In the genomic region with DNA sequence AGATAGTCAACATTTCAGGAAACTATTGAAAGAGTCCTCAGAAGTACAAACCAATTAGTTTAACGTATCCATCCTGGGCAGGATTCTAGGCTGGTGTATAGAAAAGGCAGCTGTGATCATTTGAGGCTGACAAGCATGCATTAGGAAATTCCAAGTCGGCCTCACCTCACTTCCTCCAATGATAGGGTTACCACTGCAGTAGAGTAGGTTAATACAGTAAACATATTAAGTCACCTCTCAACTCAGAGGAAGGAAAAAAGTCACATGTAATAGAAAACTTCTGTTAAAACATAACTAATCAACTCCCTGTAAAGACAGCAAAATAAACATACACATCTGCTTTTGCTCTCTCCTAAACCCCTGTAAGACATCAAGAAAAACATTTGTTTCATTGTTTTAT, we compare ENCODE assay signal across 9 cellular contexts. TPM values are rescaled to one million over a fixed set of nuclear protein-coding genes. Genes with fewer than 3 reads are reported as not detected.
DNase-seq lines count a peak whose midpoint lies in the region; ATAC-seq and TF ChIP-seq lines count a peak whose summit lies in the region.
"Had no signal": no experiment of that assay in that cellular context is flagged by ENCODE, and none has a peak within 500 bp of the region (broad histone marks: within the 10 kb centered on the region; RNA-seq: fewer than 3 reads in every experiment).

No MANE protein-coding gene starts in this region.

- 44% methylated on average over 2 of the region's 2 CpGs for WGBS in mammary epithelial cell (ENCODE audit: low coverage, missing lambda C conversion rate)
- WGBS in stomach, 5 donors: 12 to 22% (median 16%) methylated on average over 2 of the region's 2 CpGs

- peaks cover 1% of the 10 kb centered on the region for H3K36me3 Mint-ChIP-seq in activated B cell treated with CpG ODN at 0.5 μM for 24 hours (ENCODE audit: low read depth)

- ATAC-seq in activated B cell treated with CpG ODN at 0.5 μM for 24 hours (ENCODE audit: low read depth): peak; percentile 80
- ATAC-seq in left colon: peak; percentile 42
- no peak for ATAC-seq in GM21390 (IDR thresholded peaks at IDR 0.05; ENCODE audit: unreplicated experiment)

- dilution Hi-C loops in mammary epithelial cell (cut with HindIII; ENCODE audit: low sequenced_read_pairs): no loop called here

- peaks cover 100% of the 10 kb centered on the region for H3K79me2 ChIP-seq in mammary epithelial cell (ENCODE audit: insufficient read depth, low read length)

- H3K4me3 Mint-ChIP-seq in activated B cell treated with CpG ODN at 0.5 μM for 24 hours: peak overlapping the region; percentile 47

- peaks cover 79% of the 10 kb centered on the region for H3K4me1 Mint-ChIP-seq in activated B cell treated with CpG ODN at 0.5 μM for 24 hours

- TF ChIP-seq CTCF in mammary epithelial cell (conservative IDR thresholded peaks at IDR 0.05 in 1 of 2, IDR thresholded peaks at IDR 0.05 in 1 of 2; ENCODE audit: extremely low read depth in 1 of 2, insufficient read depth in 1 of 2, low read depth in 1 of 2, low read length in 2 of 2): no peak
- no peak for TF ChIP-seq CTCF in breast epithelium (IDR thresholded peaks at IDR 0.05)
- no peak for TF ChIP-seq CTCF in activated B cell treated with CpG ODN at 0.5 μM for 24 hours (IDR thresholded peaks at IDR 0.05)
- TF ChIP-seq CTCF in stomach (IDR thresholded peaks at IDR 0.05): no peak

- H3K9me3 ChIP-seq in mammary epithelial cell (replicated peaks; ENCODE audit: insufficient read depth, low read length) (no peaks in the 10 kb centered on the region), breast epithelium (no peaks in the 10 kb centered on the region), stomach (no peaks in the 10 kb centered on the region)
- H3K9me3 ChIP-seq: prostate gland had no signal

- no TSS peak for BruUV-seq in mammary epithelial cell (replicated peaks; lab: Mats Ljungman, UMichigan)

- in situ Hi-C loops in mammary epithelial cell (cut with MboI; ENCODE audit: low sequenced_read_pairs in 2 of 2): loop anchor here in 1 of 2 donors (25.0 kb wide), 1 partner anchor 207 kb away; no protein-coding TSS in a partner anchor

- no peaks in the 10 kb centered on the region for H3K27me3 ChIP-seq in mammary epithelial cell (ENCODE audit: insufficient read depth, low read length)
- H3K27me3 ChIP-seq in breast epithelium: no peaks in the 10 kb centered on the region
- H3K27me3 ChIP-seq in stomach: no peaks in the 10 kb centered on the region

- CTCF ChIA-PET in mammary epithelial cell (lab: Charles Lee; ENCODE audit: low non-redundant PET): interaction anchor here (0.6 kb wide), 1 partner anchor 473 kb away, joined by 3 read pairs; no protein-coding TSS in a partner anchor
- CTCF ChIA-PET in activated B cell treated with CpG ODN at 0.5 μM for 24 hours (lab: Charles Lee): no interaction called here

- H3K9me3 Mint-ChIP-seq in activated B cell treated with CpG ODN at 0.5 μM for 24 hours: no peaks in the 10 kb centered on the region

- TF ChIP-seq POLR2A in breast epithelium (IDR thresholded peaks at IDR 0.05) (no peak), stomach (IDR thresholded peaks at IDR 0.05) (no peak)

- no peak overlapping the region for H3K4me2 ChIP-seq in mammary epithelial cell (ENCODE audit: insufficient read depth, low read depth, low read length)

- H4K20me1 ChIP-seq in mammary epithelial cell (ENCODE audit: insufficient read depth, low read length): peaks cover 19% of the 10 kb centered on the region

- no peaks in the 10 kb centered on the region for H3K27me3 Mint-ChIP-seq in activated B cell treated with CpG ODN at 0.5 μM for 24 hours

- H3K27ac ChIP-seq in mammary epithelial cell (ENCODE audit: insufficient read depth, low read depth, low read length) (no peak overlapping the region), breast epithelium (peak overlapping the region in 1 of 2 donors; percentile 46), stomach (peak overlapping the region in 4 of 5 donors; percentile 31 to 59 (median 44))
- H3K27ac ChIP-seq: prostate gland had no signal

- no peak overlapping the region for H3K9ac ChIP-seq in mammary epithelial cell (ENCODE audit: insufficient read depth, low read length)

- POLR2A ChIA-PET in activated B cell treated with CpG ODN at 0.5 μM for 24 hours (lab: Charles Lee): interaction anchor here (1.2 kb wide), 1 partner anchor 316 kb away, joined by 4 read pairs; a partner anchor contains a TSS

- H3K4me1 ChIP-seq in mammary epithelial cell (ENCODE audit: insufficient read depth, low read length) (peaks cover 16% of the 10 kb centered on the region), breast epithelium (peaks cover 0 to 8% of the 10 kb centered on the region in 2 donors), stomach (peaks cover 50 to 94% (median 79%) of the 10 kb centered on the region in 4 donors)

- TF ChIP-seq EP300 in stomach (IDR thresholded peaks at IDR 0.05): no peak

- peak; percentile 32 for DNase-seq in mammary epithelial cell
- no peak for DNase-seq in breast epithelium (ENCODE audit: low spot score in 2 of 2)
- no peak for DNase-seq in activated B cell treated with CpG ODN at 0.5 μM for 24 hours
- DNase-seq in left colon: no peak
- no peak for DNase-seq in stomach
- DNase-seq in inferior parietal cortex (ENCODE audit: extremely low spot score): no peak
- no peak for DNase-seq in NCI-H187 (lab: John Stamatoyannopoulos, UW)

- H3K4me3 ChIP-seq in mammary epithelial cell (replicated peaks in 1 of 3; ENCODE audit: insufficient read depth in 1 of 3, low read depth in 2 of 3, low read length in 3 of 3): no peak overlapping the region
- H3K4me3 ChIP-seq in breast epithelium: no peak overlapping the region
- H3K4me3 ChIP-seq in stomach: no peak overlapping the region
- H3K4me3 ChIP-seq: prostate gland had no signal

- no peak overlapping the region for H2AFZ ChIP-seq in mammary epithelial cell (ENCODE audit: low read depth, low read length)

- H3K36me3 ChIP-seq in mammary epithelial cell (ENCODE audit: insufficient read depth, low read length): no peaks in the 10 kb centered on the region
- H3K36me3 ChIP-seq in breast epithelium: no peaks in the 10 kb centered on the region
- no peaks in the 10 kb centered on the region for H3K36me3 ChIP-seq in stomach
- H3K36me3 ChIP-seq: prostate gland had no signal

- intact Hi-C loops in mammary epithelial cell (cut with micrococcal nuclease) (no loop called here), breast epithelium (cut with DNase I; ENCODE audit: low total_unique reads) (no loop called here), activated B cell treated with CpG ODN at 0.5 μM for 24 hours (cut with micrococcal nuclease) (loop anchor here (2.0 kb wide), 1 partner anchor 15 kb away; no protein-coding TSS in a partner anchor), left colon (cut with DNase I, micrococcal nuclease) (no loop called here), stomach (cut with DNase I; ENCODE audit: low total_unique reads) (no loop called here)

- H3K27ac Mint-ChIP-seq in activated B cell treated with CpG ODN at 0.5 μM for 24 hours: peak overlapping the region; percentile 78

RNA-seq across cellular contexts. Expression of a gene that starts 33.5 kb away (rescaled TPM):
- total RNA-seq in mammary epithelial cell: 100 to 1,000 TPM in 1 of 2 donors, 10 to 100 TPM in 1; 85.6 to 140 TPM
- polyA plus RNA-seq in mammary epithelial cell: 20.5 TPM
- polyA minus RNA-seq in mammary epithelial cell: 61.0 TPM
- 100 to 1,000 TPM; 248 to 387 (median 279) TPM for total RNA-seq in breast epithelium
- 164 and 183 TPM in 2 replicates for total RNA-seq in activated B cell treated with CpG ODN at 0.5 μM for 24 hours
- 100 to 1,000 TPM in 1 of 2 donors, 10 to 100 TPM in 1; 94.2 to 106 TPM for total RNA-seq in left colon
- 100 to 1,000 TPM in 3 of 5 donors, 10 to 100 TPM in 2; 56.2 to 305 (median 122) TPM for total RNA-seq in stomach
- polyA plus RNA-seq in stomach: 10 to 100 TPM; 10.4 to 14.5 (median 12.4) TPM
